In genomic region chr6:90040931-90041330, GRCh38 we compare ENCODE assay signal across 17 cellular contexts.
"Had no signal": no experiment of that assay in that cellular context is flagged by ENCODE, and none has a peak within 500 bp of the region (broad histone marks: within the 10 kb centered on the region; RNA-seq: fewer than 3 reads in every experiment).

No MANE protein-coding gene starts in this region.

- H3K79me2 ChIP-seq: hepatocyte had no signal

- H3K9me3 Mint-ChIP-seq: endodermal cell had no signal

- H3K27me3 Mint-ChIP-seq: type B pancreatic cell had no signal

- H3K4me1 ChIP-seq: foreskin keratinocyte, right atrium auricular region, suprapubic skin, thyroid gland had no signal

- H3K36me3 ChIP-seq: right atrium auricular region, sigmoid colon, suprapubic skin, thyroid gland had no signal

- H2AFZ ChIP-seq: hepatocyte had no signal

- H3K27ac Mint-ChIP-seq: endodermal cell, nephron progenitor cell, type B pancreatic cell had no signal

- H3K4me3 ChIP-seq: coronary artery, hepatocyte, right atrium auricular region, sigmoid colon, smooth muscle cell, suprapubic skin, thyroid gland had no signal

- H3K4me2 ChIP-seq: hepatocyte had no signal

- H3K4me1 Mint-ChIP-seq: endodermal cell, nephron progenitor cell had no signal

- H3K27me3 ChIP-seq: foreskin keratinocyte, hepatocyte, right atrium auricular region, sigmoid colon, suprapubic skin, thyroid gland had no signal

- H3K4me3 Mint-ChIP-seq: endodermal cell, nephron progenitor cell, type B pancreatic cell had no signal

- DNase-seq: effector CD4-positive, alpha-beta T cell; endodermal cell; erythroblast; foreskin keratinocyte; kidney glomerular epithelial cell; nephron progenitor cell; posterior cingulate gyrus; sigmoid colon; stimulated activated CD4-positive, alpha-beta T cell treated with anti-CD3 and anti-CD28 coated beads, Interleukin-2, amount 100 ng/mL, for 48 hours; stimulated activated naive CD4-positive, alpha-beta T cell treated with Interleukin-2 at 50 U/mL for 16 hours; thyroid gland had no signal

- ATAC-seq: foreskin keratinocyte had no signal

- H3K27ac ChIP-seq: coronary artery, foreskin keratinocyte, hepatocyte, right atrium auricular region, sigmoid colon, suprapubic skin, thyroid gland had no signal

- H3K9me3 ChIP-seq: right atrium auricular region, sigmoid colon, suprapubic skin, thyroid gland had no signal
